Comparison of ENCODE assay signal across 8 cellular contexts in the genomic region with DNA sequence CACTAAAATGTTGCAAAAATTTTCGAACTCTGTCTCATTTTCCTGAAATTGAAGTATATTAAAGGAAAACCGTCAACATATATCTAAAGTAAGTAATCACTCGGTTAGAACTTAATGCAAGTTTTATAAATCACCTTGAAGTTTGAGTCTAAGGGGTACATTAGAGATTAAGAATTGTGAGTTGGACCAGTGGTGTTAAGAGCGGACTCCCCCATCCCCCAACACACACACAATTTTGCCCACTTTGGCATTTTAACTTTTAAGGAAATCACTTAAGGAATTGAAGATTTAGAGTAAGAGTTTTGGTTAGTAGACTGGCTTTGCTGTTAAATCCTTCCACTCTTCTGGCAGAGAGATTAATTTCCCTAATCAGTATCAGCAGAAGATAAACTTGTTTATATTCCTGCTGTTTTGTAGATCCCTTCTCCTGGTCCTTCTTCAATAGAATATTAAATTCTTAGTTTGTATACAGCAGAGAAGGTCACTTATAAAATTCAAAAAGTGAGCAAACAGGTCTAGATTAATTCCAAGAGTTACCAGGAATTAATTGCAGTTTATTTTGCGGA. TPM values are rescaled to one million over a fixed set of nuclear protein-coding genes. Genes with fewer than 3 reads are reported as not detected.
A peak's percentile ranks its signal among the peaks of the same experiment; 100 is the strongest.
DNase-seq lines count a peak whose midpoint lies in the region; ATAC-seq and TF ChIP-seq lines count a peak whose summit lies in the region.

No MANE protein-coding gene starts in this region.

- intact Hi-C loops in ascending aorta (cut with DNase I), result loop anchor here (5.0 kb wide), 1 partner anchor 415 kb away; a partner anchor contains a TSS

- H3K4me1 Mint-ChIP-seq in activated naive CD4-positive, alpha-beta T cell treated with anti-CD3 and anti-CD28 coated beads, Interleukin-2, amount 10 ng/mL, durations not matched to agents 7 days and 5 days, result peaks cover 60% of the 10 kb centered on the region
- H3K4me1 Mint-ChIP-seq in type B pancreatic cell (ENCODE audit: unreplicated experiment), result peaks cover 47% of the 10 kb centered on the region

- H3K4me3 Mint-ChIP-seq in activated naive CD4-positive, alpha-beta T cell treated with anti-CD3 and anti-CD28 coated beads, Interleukin-2, amount 10 ng/mL, durations not matched to agents 7 days and 5 days, result peak overlapping the region; percentile 91
- peak overlapping the region; percentile 99 for H3K4me3 Mint-ChIP-seq in type B pancreatic cell

- H3K27me3 ChIP-seq in ascending aorta, result no peaks in the 10 kb centered on the region
- no peaks in the 10 kb centered on the region for H3K27me3 ChIP-seq in liver (ENCODE audit: control insufficient read depth in 4 of 4, insufficient read depth in 4 of 4, low read length in 3 of 4)

- peak overlapping the region; percentile 85 to 98 for H3K9ac ChIP-seq in liver (ENCODE audit: low read depth in 1 of 2, low read length in 2 of 2)

- H3K36me3 ChIP-seq in ascending aorta (no peaks in the 10 kb centered on the region), liver (ENCODE audit: control insufficient read depth in 4 of 4, insufficient read depth in 3 of 4, low read depth in 1 of 4, low read length in 3 of 4) (no peaks in the 10 kb centered on the region)

- WGBS in liver, result 23% methylated on average over 5 of the region's 5 CpGs

- no peak for TF ChIP-seq RAD21 in liver (IDR thresholded peaks at IDR 0.05)

- TF ChIP-seq CTCF in ascending aorta (IDR thresholded peaks at IDR 0.05), result no peak
- no peak for TF ChIP-seq CTCF in liver (IDR thresholded peaks at IDR 0.05; ENCODE audit: low read depth, low read length, missing input control)
- TF ChIP-seq CTCF in type B pancreatic cell (conservative IDR thresholded peaks at IDR 0.05), result no peak

- DNase-seq in activated naive CD4-positive, alpha-beta T cell treated with anti-CD3 and anti-CD28 coated beads, Interleukin-2, amount 10 ng/mL, durations not matched to agents 7 days and 5 days, result no peak
- DNase-seq in activated naive CD4-positive, alpha-beta T cell treated with Interleukin-2 at 50 U/mL for 16 hours, result no peak
- DNase-seq in ascending aorta (ENCODE audit: low spot score in 2 of 2), result no peak
- DNase-seq in type B pancreatic cell (ENCODE audit: extremely low spot score, unreplicated experiment), result no peak
- DNase-seq in NCI-H748 (lab: John Stamatoyannopoulos, UW; ENCODE audit: unreplicated experiment), result no peak
- no peak for DNase-seq in stimulated activated CD4-positive, alpha-beta T cell treated with anti-CD3 and anti-CD28 coated beads, Interleukin-12 subunit alpha, Interleukin-12 subunit beta, amount 100 ng/mL, for 4 hours

- H3K4me3 ChIP-seq in ascending aorta (peak overlapping the region; percentile 95), liver (ENCODE audit: low read depth in 1 of 3, low read length in 3 of 3) (peak overlapping the region; percentile 74 to 96 (median 86))

- H3K9me3 ChIP-seq in ascending aorta (no peaks in the 10 kb centered on the region), liver (ENCODE audit: control insufficient read depth in 4 of 4, low read length in 3 of 4) (no peaks in the 10 kb centered on the region)

- CTCF ChIA-PET in activated naive CD4-positive, alpha-beta T cell treated with anti-CD3 and anti-CD28 coated beads, Interleukin-2, amount 10 ng/mL, durations not matched to agents 7 days and 5 days (lab: Charles Lee), result no interaction called here

- H3K9me3 Mint-ChIP-seq in activated naive CD4-positive, alpha-beta T cell treated with anti-CD3 and anti-CD28 coated beads, Interleukin-2, amount 10 ng/mL, durations not matched to agents 7 days and 5 days, result no peaks in the 10 kb centered on the region
- no peaks in the 10 kb centered on the region for H3K9me3 Mint-ChIP-seq in type B pancreatic cell

- no peaks in the 10 kb centered on the region for H3K27me3 Mint-ChIP-seq in activated naive CD4-positive, alpha-beta T cell treated with anti-CD3 and anti-CD28 coated beads, Interleukin-2, amount 10 ng/mL, durations not matched to agents 7 days and 5 days
- no peaks in the 10 kb centered on the region for H3K27me3 Mint-ChIP-seq in type B pancreatic cell

- peaks cover 3 to 6% of the 10 kb centered on the region in 2 donors for H3K4me1 ChIP-seq in ascending aorta
- H3K4me1 ChIP-seq in liver (ENCODE audit: control insufficient read depth in 4 of 4, insufficient read depth in 4 of 4, low read length in 3 of 4), result peaks cover 3 to 42% (median 22%) of the 10 kb centered on the region in 4 donors

- H3K27ac Mint-ChIP-seq in activated naive CD4-positive, alpha-beta T cell treated with anti-CD3 and anti-CD28 coated beads, Interleukin-2, amount 10 ng/mL, durations not matched to agents 7 days and 5 days, result peak overlapping the region; percentile 97
- peak overlapping the region; percentile 96 for H3K27ac Mint-ChIP-seq in type B pancreatic cell

- H3K27ac ChIP-seq in ascending aorta (peak overlapping the region in 1 of 2 donors; percentile 96), liver (ENCODE audit: low read depth in 1 of 2, low read length in 2 of 2) (peak overlapping the region; percentile 99)

- no peak for ATAC-seq in GM21737 (IDR thresholded peaks at IDR 0.05; ENCODE audit: unreplicated experiment)

- H3K36me3 Mint-ChIP-seq in activated naive CD4-positive, alpha-beta T cell treated with anti-CD3 and anti-CD28 coated beads, Interleukin-2, amount 10 ng/mL, durations not matched to agents 7 days and 5 days, result peaks cover 41% of the 10 kb centered on the region
- peaks cover 12% of the 10 kb centered on the region for H3K36me3 Mint-ChIP-seq in type B pancreatic cell

TF ChIP-seq in liver, 16 proteins besides CTCF, POLR2A, EP300 and RAD21:
- TF ChIP-seq, protein P1, sequence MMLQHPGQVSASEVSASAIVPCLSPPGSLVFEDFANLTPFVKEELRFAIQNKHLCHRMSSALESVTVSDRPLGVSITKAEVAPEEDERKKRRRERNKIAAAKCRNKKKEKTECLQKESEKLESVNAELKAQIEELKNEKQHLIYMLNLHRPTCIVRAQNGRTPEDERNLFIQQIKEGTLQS (IDR thresholded peaks at IDR 0.05), result no peak
- TF ChIP-seq EGR1 (IDR thresholded peaks at IDR 0.05; ENCODE audit: low read depth in 2 of 2) (no peak), FOXA1 (IDR thresholded peaks at IDR 0.05) (no peak)
- TF ChIP-seq, protein P2, sequence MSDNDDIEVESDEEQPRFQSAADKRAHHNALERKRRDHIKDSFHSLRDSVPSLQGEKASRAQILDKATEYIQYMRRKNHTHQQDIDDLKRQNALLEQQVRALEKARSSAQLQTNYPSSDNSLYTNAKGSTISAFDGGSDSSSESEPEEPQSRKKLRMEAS (IDR thresholded peaks at IDR 0.05), result no peak
TF ChIP-seq in liver: peak in this region for 0.

RNA-seq across cellular contexts. Expression of a gene that starts 1.5 kb away (rescaled TPM):
- total RNA-seq in ascending aorta, result 87.0 TPM
- 10 to 100 TPM; 53.6 to 79.2 TPM for total RNA-seq in liver
- polyA plus RNA-seq in liver, result 10 to 100 TPM; 15.4 to 16.1 TPM
- 110 and 114 TPM in 2 replicates for total RNA-seq in type B pancreatic cell (ENCODE audit: low replicate concordance)
